ENCODE assay signal across 8 cellular contexts in the genomic region with DNA sequence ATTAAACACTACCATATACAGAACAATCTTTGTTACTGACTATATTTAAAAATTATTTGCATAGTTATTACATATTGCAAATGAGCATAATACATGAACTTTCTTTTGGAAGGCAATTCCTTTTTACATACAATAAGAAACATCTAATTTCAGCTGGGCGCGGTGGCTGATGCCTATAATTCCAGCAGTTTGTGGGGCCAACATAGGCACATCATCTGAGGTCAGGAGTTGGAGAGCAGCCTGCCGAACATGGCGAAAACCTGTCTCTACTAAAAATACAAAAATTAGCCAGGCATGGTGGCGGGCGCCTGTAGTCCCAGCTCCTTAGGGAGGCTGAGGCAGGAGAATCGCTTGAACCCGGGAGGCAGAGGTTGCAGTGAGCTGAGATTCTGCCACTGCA.
"Had no signal": no experiment of that assay in that cellular context is flagged by ENCODE, and none has a peak within 500 bp of the region (broad histone marks: within the 10 kb centered on the region; RNA-seq: fewer than 3 reads in every experiment).

No MANE protein-coding gene starts in this region.

- DNase-seq: GM23248, GOT3, H7, H9, HCEC 1CT, HFFc6 had no signal

- H3K36me3 ChIP-seq: HAP-1 had no signal

- H3K9ac ChIP-seq: GM23248 had no signal

- H3K9me3 ChIP-seq: HAP-1 had no signal

- H3K4me3 ChIP-seq: GM23248, GM23338, HAP-1 had no signal

- H3K4me3 Mint-ChIP-seq: GM23338, H9, HFFc6 had no signal

- H3K4me1 ChIP-seq: HAP-1 had no signal

- H3K9me3 Mint-ChIP-seq: HFFc6 had no signal

- H3K27ac ChIP-seq: GM23248 had no signal

- H3K27ac Mint-ChIP-seq: GM23338, H9, HFFc6 had no signal
